8 cellular contexts compared by ENCODE assay signal in genomic region chr10:104321716-104322415, GRCh38. TPM values are rescaled to one million over a fixed set of nuclear protein-coding genes. Genes with fewer than 3 reads are reported as not detected.
DNase-seq lines count a peak whose midpoint lies in the region; ATAC-seq lines count a peak whose summit lies in the region.

No MANE protein-coding gene starts in this region.

- peak overlapping the region; percentile 66 to 98 (median 97) for H3K27ac Mint-ChIP-seq in CD4-positive, CD25-positive, alpha-beta regulatory T cell
- H3K27ac Mint-ChIP-seq in naive thymus-derived CD4-positive, alpha-beta T cell, result peak overlapping the region; percentile 89 to 96 (median 94)

- CTCF ChIA-PET in naive thymus-derived CD4-positive, alpha-beta T cell (lab: Charles Lee), result interaction anchor here (0.7 to 5.0 kb wide), 12 partner anchors 8 to 47 kb away, joined by 3 to 49 read pairs (median 4); partner anchors contain the start of gene CFAP58

- peaks cover 76% of the 10 kb centered on the region for H3K4me1 ChIP-seq in CD4-positive, CD25-positive, alpha-beta regulatory T cell (ENCODE audit: control insufficient read depth, insufficient read depth, low read length, poor library complexity, severe bottlenecking)
- H3K4me1 ChIP-seq in naive thymus-derived CD4-positive, alpha-beta T cell (ENCODE audit: control insufficient read depth in 2 of 2, insufficient read depth in 2 of 2, low read length in 2 of 2), result peaks cover 51 to 92% of the 10 kb centered on the region in 2 donors

- intact Hi-C loops in naive thymus-derived CD4-positive, alpha-beta T cell (cut with micrococcal nuclease), result loop anchor here (1.0 to 2.0 kb wide), 5 partner anchors 11 to 17 kb away; partner anchors contain the start of gene ITPRIP (in 1 of the 2)

- no peaks in the 10 kb centered on the region for H3K9me3 ChIP-seq in CD4-positive, CD25-positive, alpha-beta regulatory T cell (ENCODE audit: control insufficient read depth in 2 of 2, low read length in 2 of 2)
- H3K9me3 ChIP-seq in naive thymus-derived CD4-positive, alpha-beta T cell (ENCODE audit: control insufficient read depth in 2 of 3, low read length in 3 of 3), result no peaks in the 10 kb centered on the region

- H3K27me3 ChIP-seq in CD4-positive, CD25-positive, alpha-beta regulatory T cell (ENCODE audit: control insufficient read depth, insufficient read depth, low read length), result no peaks in the 10 kb centered on the region
- H3K27me3 ChIP-seq in naive thymus-derived CD4-positive, alpha-beta T cell (ENCODE audit: control insufficient read depth in 2 of 2, insufficient read depth in 2 of 2, low read length in 2 of 2), result no peaks in the 10 kb centered on the region

- H3K27me3 Mint-ChIP-seq in CD4-positive, CD25-positive, alpha-beta regulatory T cell, result no peaks in the 10 kb centered on the region
- H3K27me3 Mint-ChIP-seq in naive thymus-derived CD4-positive, alpha-beta T cell, result no peaks in the 10 kb centered on the region

- peak in 2 of 3 donors; percentile 25 to 57 for DNase-seq in CD4-positive, CD25-positive, alpha-beta regulatory T cell
- no peak for DNase-seq in caudate nucleus (lab: John Stamatoyannopoulos, UW)
- peak in 2 of 9 donors; percentile 46 to 49 for DNase-seq in naive thymus-derived CD4-positive, alpha-beta T cell
- no peak for DNase-seq in HK-2 (ENCODE audit: unreplicated experiment)
- DNase-seq in DMS 273 (lab: John Stamatoyannopoulos, UW; ENCODE audit: unreplicated experiment), result no peak
- no peak for DNase-seq in COLO829 (ENCODE audit: low spot score)

- H3K4me1 Mint-ChIP-seq in CD4-positive, CD25-positive, alpha-beta regulatory T cell, result peaks cover 19 to 98% (median 74%) of the 10 kb centered on the region in 4 donors
- peaks cover 83 to 100% (median 99%) of the 10 kb centered on the region in 7 donors for H3K4me1 Mint-ChIP-seq in naive thymus-derived CD4-positive, alpha-beta T cell

- H3K9me3 Mint-ChIP-seq in CD4-positive, CD25-positive, alpha-beta regulatory T cell, result no peaks in the 10 kb centered on the region
- peaks cover 0 to 1% (median 0%) of the 10 kb centered on the region in 11 donors for H3K9me3 Mint-ChIP-seq in naive thymus-derived CD4-positive, alpha-beta T cell

- H3K4me3 ChIP-seq in CD4-positive, CD25-positive, alpha-beta regulatory T cell (ENCODE audit: low read depth, low read length), result peak overlapping the region; percentile 39
- peak overlapping the region; percentile 38 for H3K4me3 ChIP-seq in naive thymus-derived CD4-positive, alpha-beta T cell (ENCODE audit: low read length)

- peak overlapping the region; percentile 22 to 85 (median 81) for H3K4me3 Mint-ChIP-seq in CD4-positive, CD25-positive, alpha-beta regulatory T cell
- peak overlapping the region; percentile 72 to 93 (median 82) for H3K4me3 Mint-ChIP-seq in naive thymus-derived CD4-positive, alpha-beta T cell

- H3K36me3 ChIP-seq in CD4-positive, CD25-positive, alpha-beta regulatory T cell (ENCODE audit: control insufficient read depth, insufficient read depth, low read length), result peaks cover 12% of the 10 kb centered on the region
- H3K36me3 ChIP-seq in naive thymus-derived CD4-positive, alpha-beta T cell (ENCODE audit: control insufficient read depth in 2 of 3, insufficient read depth in 3 of 3, low read length in 3 of 3), result no peaks in the 10 kb centered on the region

- ATAC-seq in CD4-positive, CD25-positive, alpha-beta regulatory T cell (ENCODE audit: low read depth in 2 of 2), result peak; percentile 38 to 54
- ATAC-seq in HG03442 (IDR thresholded peaks at IDR 0.05; ENCODE audit: unreplicated experiment), result peak; percentile 8
- peak; percentile 48 for ATAC-seq in naive thymus-derived CD4-positive, alpha-beta T cell
- no peak for ATAC-seq in GM19395 (IDR thresholded peaks at IDR 0.05; ENCODE audit: unreplicated experiment)

- H3K27ac ChIP-seq in CD4-positive, CD25-positive, alpha-beta regulatory T cell (ENCODE audit: insufficient read depth, low read length, poor library complexity, severe bottlenecking), result peak overlapping the region; percentile 73
- H3K27ac ChIP-seq in caudate nucleus (ENCODE audit: low read depth, low read length), result peak overlapping the region; percentile 59
- peak overlapping the region; percentile 59 for H3K27ac ChIP-seq in naive thymus-derived CD4-positive, alpha-beta T cell (ENCODE audit: low read depth, low read length)

- POLR2A ChIA-PET in naive thymus-derived CD4-positive, alpha-beta T cell (lab: Charles Lee), result interaction anchor here (1.3 to 4.3 kb wide), 6 partner anchors 9 to 24 kb away, joined by 4 to 38 read pairs (median 14); partner anchors contain the start of gene ITPRIP

- peaks cover 13% of the 10 kb centered on the region for H3K36me3 Mint-ChIP-seq in CD4-positive, CD25-positive, alpha-beta regulatory T cell
- peaks cover 0 to 17% (median 4%) of the 10 kb centered on the region in 5 donors for H3K36me3 Mint-ChIP-seq in naive thymus-derived CD4-positive, alpha-beta T cell

RNA-seq across cellular contexts. Expression of gene ITPRIP, which starts 16.4 kb away (rescaled TPM):
- total RNA-seq in CD4-positive, CD25-positive, alpha-beta regulatory T cell, result 68.4 TPM
- 10 to 100 TPM; 10.9 to 16.8 (median 12.5) TPM for polyA plus RNA-seq in CD4-positive, CD25-positive, alpha-beta regulatory T cell
- 100 to 1,000 TPM in 1 of 5 experiments, 10 to 100 TPM in 4; 20.0 to 129 (median 27.8) TPM for total RNA-seq in naive thymus-derived CD4-positive, alpha-beta T cell
- polyA plus RNA-seq in naive thymus-derived CD4-positive, alpha-beta T cell, result 10 to 100 TPM; 17.8 to 18.0 TPM

RNA-seq across cellular contexts. Expression of gene CFAP58, which starts 31.8 kb away (rescaled TPM):
- not detected for total RNA-seq in CD4-positive, CD25-positive, alpha-beta regulatory T cell
- polyA plus RNA-seq in CD4-positive, CD25-positive, alpha-beta regulatory T cell, result under 1 TPM in 1 of 4 donors, not detected in 3; 0.51 TPM
- under 1 TPM in 1 of 5 experiments, not detected in 4; 0.17 TPM for total RNA-seq in naive thymus-derived CD4-positive, alpha-beta T cell
- not detected for polyA plus RNA-seq in naive thymus-derived CD4-positive, alpha-beta T cell

RNA-seq across cellular contexts. Expression of gene GSTO2, which starts 52.9 kb away (rescaled TPM):
- total RNA-seq in CD4-positive, CD25-positive, alpha-beta regulatory T cell, result 1.7 TPM
- polyA plus RNA-seq in CD4-positive, CD25-positive, alpha-beta regulatory T cell, result 1 to 10 TPM in 2 of 4 donors, under 1 TPM in 2; 0.35 to 3.6 (median 1.1) TPM
- total RNA-seq in naive thymus-derived CD4-positive, alpha-beta T cell, result 1 to 10 TPM; 1.1 to 2.5 (median 1.4) TPM
- 1 to 10 TPM; 1.0 to 1.3 TPM for polyA plus RNA-seq in naive thymus-derived CD4-positive, alpha-beta T cell

Comparison
In these comparisons a context has a peak if more than half of its experiments do, and no peak if none do; other contexts are left out.
1. DNase-seq: peak in CD4-positive, CD25-positive, alpha-beta regulatory T cell (2 of 3); none in caudate nucleus (0 of 61), HK-2 (single experiment), DMS 273 (single experiment) and COLO829 (single experiment).
2. Peak in every context shown above with its lines, with median percentiles within 50 percentile points of each other: H3K27ac ChIP-seq.